In the genomic region with DNA sequence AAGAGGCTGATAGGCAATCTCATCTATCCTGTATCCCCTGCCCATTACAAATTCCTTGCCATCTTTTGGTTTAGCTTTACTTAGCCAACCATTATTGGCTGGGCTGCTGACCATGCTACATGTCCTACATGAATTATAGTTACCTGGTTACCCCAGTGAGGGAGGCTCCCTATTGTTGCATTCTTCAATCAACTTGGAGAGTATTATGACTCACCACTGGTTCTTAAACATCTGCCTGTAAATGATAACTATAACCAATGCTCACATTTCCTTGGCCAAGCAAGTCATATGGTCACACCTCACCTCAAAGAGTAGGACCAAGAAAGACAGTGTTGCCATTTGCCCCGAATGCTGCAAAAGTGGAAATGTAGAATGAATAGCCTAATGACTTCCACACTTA, we compare ENCODE assay signal across 16 cellular contexts.
A peak's percentile ranks its signal among the peaks of the same experiment; 100 is the strongest.
DNase-seq lines count a peak whose midpoint lies in the region; ATAC-seq and TF ChIP-seq lines count a peak whose summit lies in the region.
"Had no signal": no experiment of that assay in that cellular context is flagged by ENCODE, and none has a peak within 500 bp of the region (broad histone marks: within the 10 kb centered on the region; RNA-seq: fewer than 3 reads in every experiment).

No MANE protein-coding gene starts in this region.

- no peak overlapping the region for H3K27ac ChIP-seq in PC-3 (ENCODE audit: low read length)
- H3K27ac ChIP-seq: 22Rv1 had no signal

- ATAC-seq in PC-3 (no peak), HG02642 (IDR thresholded peaks at IDR 0.05; ENCODE audit: poor library complexity, unreplicated experiment) (no peak)
- ATAC-seq: CD8-positive, alpha-beta T cell; GM12878; GM23338 had no signal

- peaks cover 3% of the 10 kb centered on the region for H3K9me3 Mint-ChIP-seq in activated CD4-positive, alpha-beta memory T cell treated with anti-CD3 and anti-CD28 coated beads, Interleukin-2, amount 10 ng/mL, durations not matched to agents 7 days and 5 days

- intact Hi-C loops in PC-3 (cut with micrococcal nuclease) = no loop called here

- no TSS peak for BruUV-seq in PC-3 (replicated peaks; lab: Mats Ljungman, UMichigan)

- H3K4me3 ChIP-seq in PC-3 (ENCODE audit: low read length) (no peak overlapping the region), epithelial cell of esophagus (ENCODE audit: low read length) (no peak overlapping the region)
- H3K4me3 ChIP-seq: GM12878, GM23338 had no signal

- no peak overlapping the region for H3K27ac Mint-ChIP-seq in activated CD4-positive, alpha-beta memory T cell treated with anti-CD3 and anti-CD28 coated beads, Interleukin-2, amount 10 ng/mL, durations not matched to agents 7 days and 5 days
- H3K27ac Mint-ChIP-seq: CD14-positive monocyte; CD8-positive, alpha-beta T cell; GM23338 had no signal

- DNase-seq in DMS53 (lab: John Stamatoyannopoulos, UW) = peak; percentile 3
- no peak for DNase-seq in DMS53 treated with DMSO at 0.1 percent for 48 hours (lab: John Stamatoyannopoulos, UW; ENCODE audit: unreplicated experiment)
- peak; percentile 41 for DNase-seq in PC-3
- DNase-seq in epithelial cell of esophagus (ENCODE audit: low read depth) = peak; percentile 36
- DNase-seq in kidney tubule cell (ENCODE audit: low spot score) = peak; percentile 28
- no peak for DNase-seq in activated CD4-positive, alpha-beta memory T cell treated with anti-CD3 and anti-CD28 coated beads, Interleukin-2, amount 10 ng/mL, durations not matched to agents 7 days and 5 days
- DNase-seq in NCI-H2171 (lab: John Stamatoyannopoulos, UW) = no peak
- DNase-seq: CD8-positive, alpha-beta T cell; COR-L47; DMS153; H7 had no signal

- POLR2A ChIA-PET in PC-3 (lab: Charles Lee; ENCODE audit: unreplicated experiment) = no interaction called here
- POLR2A ChIA-PET in activated CD4-positive, alpha-beta memory T cell treated with anti-CD3 and anti-CD28 coated beads, Interleukin-2, amount 10 ng/mL, durations not matched to agents 7 days and 5 days (lab: Charles Lee) = no interaction called here

- H3K4me2 ChIP-seq in PC-3 (ENCODE audit: low read length) = no peak overlapping the region
- H3K4me2 ChIP-seq: GM23338 had no signal

- no peaks in the 10 kb centered on the region for H3K36me3 Mint-ChIP-seq in activated CD4-positive, alpha-beta memory T cell treated with anti-CD3 and anti-CD28 coated beads, Interleukin-2, amount 10 ng/mL, durations not matched to agents 7 days and 5 days (ENCODE audit: low read depth)
- H3K36me3 Mint-ChIP-seq: CD14-positive monocyte; CD8-positive, alpha-beta T cell had no signal

- H3K4me1 Mint-ChIP-seq in activated CD4-positive, alpha-beta memory T cell treated with anti-CD3 and anti-CD28 coated beads, Interleukin-2, amount 10 ng/mL, durations not matched to agents 7 days and 5 days = no peaks in the 10 kb centered on the region
- H3K4me1 Mint-ChIP-seq: CD14-positive monocyte, GM23338 had no signal

- no peaks in the 10 kb centered on the region for H4K20me1 ChIP-seq in PC-3 (ENCODE audit: low read length)

- CTCF ChIA-PET in PC-3 (lab: Charles Lee) = no interaction called here
- CTCF ChIA-PET in activated CD4-positive, alpha-beta memory T cell treated with anti-CD3 and anti-CD28 coated beads, Interleukin-2, amount 10 ng/mL, durations not matched to agents 7 days and 5 days (lab: Charles Lee) = no interaction called here

- H3K9me3 ChIP-seq in PC-3 (ENCODE audit: low read length) = peaks cover 16% of the 10 kb centered on the region

- no peaks in the 10 kb centered on the region for H3K27me3 ChIP-seq in PC-3 (ENCODE audit: low read length)

- H3K79me2 ChIP-seq in PC-3 (ENCODE audit: low read length) = no peaks in the 10 kb centered on the region

- H3K9me2 ChIP-seq in PC-3 (replicated peaks; ENCODE audit: low read length) = no peaks in the 10 kb centered on the region

- no peak overlapping the region for H3K9ac ChIP-seq in PC-3 (ENCODE audit: low read length)

- TF ChIP-seq CTCF in PC-3 (conservative IDR thresholded peaks at IDR 0.05; ENCODE audit: low read depth, low read length) (no peak), epithelial cell of esophagus (IDR thresholded peaks at IDR 0.05; ENCODE audit: insufficient read depth, low read depth, low read length, missing control alignments) (no peak)

- peaks cover 4% of the 10 kb centered on the region; the same call in 1 of the 2 replicates for H3K36me3 ChIP-seq in PC-3 (ENCODE audit: low read depth, low read length)

- H3K4me1 ChIP-seq in PC-3 (ENCODE audit: insufficient read depth, low read length) = no peaks in the 10 kb centered on the region

- H3F3A ChIP-seq in PC-3 (ENCODE audit: low read length, unreplicated experiment) = no peaks in the 10 kb centered on the region

- no peak overlapping the region for H3K4me3 Mint-ChIP-seq in activated CD4-positive, alpha-beta memory T cell treated with anti-CD3 and anti-CD28 coated beads, Interleukin-2, amount 10 ng/mL, durations not matched to agents 7 days and 5 days
- H3K4me3 Mint-ChIP-seq: CD14-positive monocyte; CD8-positive, alpha-beta T cell; GM23338 had no signal

- no peak overlapping the region for H2AFZ ChIP-seq in PC-3 (ENCODE audit: low read length)
- H2AFZ ChIP-seq: GM23338 had no signal

- H3K27me3 Mint-ChIP-seq in activated CD4-positive, alpha-beta memory T cell treated with anti-CD3 and anti-CD28 coated beads, Interleukin-2, amount 10 ng/mL, durations not matched to agents 7 days and 5 days = no peaks in the 10 kb centered on the region

Comparison
In these comparisons a context has a peak if more than half of its experiments do, and no peak if none do; other contexts are left out.
1. DNase-seq: peak in DMS53 (single experiment), PC-3 (single experiment), epithelial cell of esophagus (single experiment) and kidney tubule cell (single experiment); none in DMS53 treated with DMSO at 0.1 percent for 48 hours (single experiment), activated CD4-positive, alpha-beta memory T cell treated with anti-CD3 and anti-CD28 coated beads, Interleukin-2, amount 10 ng/mL, durations not matched to agents 7 days and 5 days (single experiment) and NCI-H2171 (single experiment).